Comparison of ENCODE assay signal across 9 cellular contexts in the genomic region with DNA sequence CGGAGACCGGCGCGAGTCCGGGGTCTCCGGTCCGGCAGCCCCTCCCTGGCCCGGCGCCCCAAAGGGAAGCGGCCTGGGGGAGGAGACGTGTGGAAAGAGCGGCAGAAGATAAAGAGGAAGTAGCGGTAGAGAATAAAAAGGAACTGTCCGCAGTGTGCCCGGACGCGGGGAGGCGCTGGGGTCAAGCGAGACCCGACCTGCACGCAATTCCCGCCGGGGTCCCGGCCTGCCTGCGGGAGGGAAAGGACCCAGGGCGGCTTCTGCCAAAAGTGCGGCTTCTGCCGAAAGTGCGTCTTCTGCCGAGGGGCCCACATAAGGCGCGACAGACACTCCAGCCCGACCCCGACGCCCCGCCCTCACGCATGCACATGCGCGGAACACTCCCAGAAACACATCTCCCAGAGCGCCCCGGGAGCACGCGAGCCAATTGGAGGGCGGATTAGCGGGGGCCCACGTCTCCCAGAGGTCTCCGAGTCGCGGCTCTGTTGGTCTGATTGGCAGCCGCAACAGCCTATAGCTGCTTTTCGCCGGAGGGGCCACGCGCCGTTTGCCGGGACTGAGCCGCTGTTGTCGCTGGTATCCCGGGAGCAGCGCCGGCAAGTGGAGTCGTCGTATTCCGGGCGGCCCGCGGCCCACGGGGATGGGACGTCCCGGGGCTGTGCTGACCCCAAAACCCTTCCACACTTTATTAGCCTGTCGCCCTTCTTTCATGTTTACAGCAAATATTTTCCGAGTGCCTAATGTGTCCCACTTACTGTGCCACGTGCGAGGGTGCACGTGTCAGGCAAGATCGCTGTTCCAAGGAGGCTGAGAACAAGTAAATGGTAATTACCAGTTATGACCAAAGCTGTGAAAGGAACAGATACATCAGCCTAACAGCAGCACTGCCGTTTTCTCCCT. TPM values are rescaled to one million over a fixed set of nuclear protein-coding genes. Genes with fewer than 3 reads are reported as not detected.
A peak's percentile ranks its signal among the peaks of the same experiment; 100 is the strongest.
DNase-seq lines count a peak whose midpoint lies in the region; ATAC-seq, FAIRE-seq and TF ChIP-seq lines count a peak whose summit lies in the region.
"Had no signal": no experiment of that assay in that cellular context is flagged by ENCODE, and none has a peak within 500 bp of the region (broad histone marks: within the 10 kb centered on the region; RNA-seq: fewer than 3 reads in every experiment).

No MANE protein-coding gene starts in this region.

- DNase-seq in AG09309 (ENCODE audit: low read depth): peak; percentile 91
- peak; percentile 90 for DNase-seq in NCI-H226
- peak; percentile 95 to 98 (median 97) for DNase-seq in activated CD4-positive, CD25-positive, alpha-beta regulatory T cell (lab: John Stamatoyannopoulos, UW)
- DNase-seq in central memory CD8-positive, alpha-beta T cell (ENCODE audit: low spot score in 2 of 2): peak; percentile 87 to 94
- DNase-seq in keratinocyte (ENCODE audit: low read depth, low spot score): peak; percentile 67
- peak; percentile 93 to 98 for DNase-seq in stimulated activated CD4-positive, alpha-beta T cell treated with anti-CD3 and anti-CD28 coated beads, Interleukin-15, amount 100 ng/mL, for 1 hour (ENCODE audit: low read depth in 1 of 2, low spot score in 1 of 2)

- dilution Hi-C loops in keratinocyte (cut with MboI; ENCODE audit: extremely low pct_ligation_motif_present, low sequenced_read_pairs): no loop called here

- no peak for FAIRE-seq in keratinocyte (lab: Jason Lieb, UNC)
- FAIRE-seq: colon had no signal

- peak overlapping the region; percentile 90 for H3K27ac Mint-ChIP-seq in central memory CD8-positive, alpha-beta T cell (ENCODE audit: low read depth)

- peak; percentile 85 for ATAC-seq in GM18909 (IDR thresholded peaks at IDR 0.05; ENCODE audit: poor library complexity, unreplicated experiment)
- ATAC-seq in HG03196 (IDR thresholded peaks at IDR 0.05; ENCODE audit: unreplicated experiment): peak; percentile 78
- peak; percentile 90 for ATAC-seq in central memory CD8-positive, alpha-beta T cell (replicated peaks; ENCODE audit: extremely low read depth, poor library complexity, severe bottlenecking)

- H3K4me3 ChIP-seq in AG09309 (ENCODE audit: control insufficient read depth, low read depth, low read length) (peak overlapping the region; percentile 84), keratinocyte (ENCODE audit: control insufficient read depth in 2 of 3, extremely low read depth in 1 of 3, insufficient read depth in 2 of 3, low read depth in 1 of 3, low read length in 3 of 3) (peak overlapping the region; percentile 62 to 81 (median 74))

- peak overlapping the region; percentile 85 for H3K4me3 Mint-ChIP-seq in central memory CD8-positive, alpha-beta T cell

- H2AFZ ChIP-seq in keratinocyte (ENCODE audit: control insufficient read depth, low read length): peak overlapping the region; percentile 93

- H3K27me3 Mint-ChIP-seq in central memory CD8-positive, alpha-beta T cell: no peaks in the 10 kb centered on the region

- no peaks in the 10 kb centered on the region for H3K9me1 ChIP-seq in keratinocyte (ENCODE audit: control insufficient read depth, extremely low read depth, insufficient read depth, low read length)

- peak overlapping the region; percentile 69 for H3K9ac ChIP-seq in keratinocyte (ENCODE audit: control insufficient read depth, extremely low read depth, insufficient read depth, low read length)

- peak overlapping the region; percentile 92 for H3K4me2 ChIP-seq in keratinocyte (ENCODE audit: control insufficient read depth, extremely low read depth, insufficient read depth, low read depth, low read length)

- H3K9me3 Mint-ChIP-seq in central memory CD8-positive, alpha-beta T cell: no peaks in the 10 kb centered on the region

- H4K20me1 ChIP-seq in keratinocyte (ENCODE audit: control insufficient read depth, extremely low read depth, insufficient read depth, low read length): no peaks in the 10 kb centered on the region

- peaks cover 30% of the 10 kb centered on the region for H3K4me1 Mint-ChIP-seq in central memory CD8-positive, alpha-beta T cell

- H3K27me3 ChIP-seq in keratinocyte (ENCODE audit: control insufficient read depth, extremely low read depth, insufficient read depth, low read length): no peaks in the 10 kb centered on the region

- no peaks in the 10 kb centered on the region for H3K79me2 ChIP-seq in keratinocyte (ENCODE audit: control insufficient read depth, insufficient read depth, low read length)

- H3K9me3 ChIP-seq in keratinocyte (ENCODE audit: control insufficient read depth, low read depth, low read length): no peaks in the 10 kb centered on the region

- peak overlapping the region; percentile 68 for H3K27ac ChIP-seq in keratinocyte (ENCODE audit: control insufficient read depth, insufficient read depth, low read length)

- H3K36me3 ChIP-seq in keratinocyte (ENCODE audit: control insufficient read depth in 2 of 2, extremely low read depth in 1 of 2, insufficient read depth in 2 of 2, low read length in 2 of 2): no peaks in the 10 kb centered on the region

- H3K36me3 Mint-ChIP-seq in central memory CD8-positive, alpha-beta T cell (ENCODE audit: insufficient read depth): peaks cover 28% of the 10 kb centered on the region

- peak; percentile 43 for TF ChIP-seq CTCF in AG09309 (IDR thresholded peaks at IDR 0.05; ENCODE audit: control insufficient read depth, insufficient read depth, low read depth, low read length, missing control alignments)
- peak in 1 of 3 experiments; percentile 46 for TF ChIP-seq CTCF in keratinocyte (optimal IDR thresholded peaks at IDR 0.05 in 1 of 3, IDR thresholded peaks at IDR 0.05 in 1 of 3, conservative IDR thresholded peaks at IDR 0.05 in 1 of 3; ENCODE audit: extremely low read depth in 1 of 3, insufficient read depth in 2 of 3, low read length in 3 of 3)

- H3K4me1 ChIP-seq in keratinocyte (ENCODE audit: control insufficient read depth, extremely low read depth, insufficient read depth, low read length): peaks cover 6% of the 10 kb centered on the region

RNA-seq across cellular contexts. Expression of a gene that starts 8.0 kb away (rescaled TPM):
- 0.03 TPM in 1 of 3 replicates, not detected in the others for polyA plus RNA-seq in keratinocyte
- not detected for polyA plus RNA-seq in keratinocyte (2011; ENCODE audit: low read depth)
- polyA plus RNA-seq in keratinocyte (2011; cell fraction: cytosol; rRNA removed): not detected in 2 replicates
- polyA plus RNA-seq in keratinocyte (2011; cell fraction: nucleus; rRNA removed): 0.04 TPM in 1 of 2 replicates, not detected in the other
- polyA plus RNA-seq in keratinocyte (2012; ENCODE audit: low replicate concordance): not detected in 2 replicates
- polyA minus RNA-seq in keratinocyte: not detected in 3 replicates
- polyA minus RNA-seq in keratinocyte (2011; cell fraction: cytosol; rRNA and poly(A)+ RNA removed): not detected
- not detected in 2 replicates for polyA minus RNA-seq in keratinocyte (2011; cell fraction: nucleus; rRNA and poly(A)+ RNA removed)

RNA-seq across cellular contexts. Expression of a gene that starts 18.9 kb away (rescaled TPM):
- polyA plus RNA-seq in keratinocyte: 11.3 to 13.9 TPM (median 13.6 TPM) in 3 replicates
- 7.8 TPM for polyA plus RNA-seq in keratinocyte (2011; ENCODE audit: low read depth)
- 13.3 and 15.5 TPM in 2 replicates for polyA plus RNA-seq in keratinocyte (2011; cell fraction: cytosol; rRNA removed)
- polyA plus RNA-seq in keratinocyte (2011; cell fraction: nucleus; rRNA removed): 23.7 and 30.1 TPM in 2 replicates
- polyA plus RNA-seq in keratinocyte (2012; ENCODE audit: low replicate concordance): 19.1 and 22.0 TPM in 2 replicates
- polyA minus RNA-seq in keratinocyte: 10.7 to 23.2 TPM (median 15.8 TPM) in 3 replicates
- polyA minus RNA-seq in keratinocyte (2011; cell fraction: cytosol; rRNA and poly(A)+ RNA removed): 17.3 TPM
- polyA minus RNA-seq in keratinocyte (2011; cell fraction: nucleus; rRNA and poly(A)+ RNA removed): 15.3 and 22.9 TPM in 2 replicates

RNA-seq across cellular contexts. Expression of a gene that starts 29.4 kb away (rescaled TPM):
- polyA plus RNA-seq in keratinocyte: 3.1 to 4.7 TPM (median 4.3 TPM) in 3 replicates
- 2.2 TPM for polyA plus RNA-seq in keratinocyte (2011; ENCODE audit: low read depth)
- polyA plus RNA-seq in keratinocyte (2011; cell fraction: cytosol; rRNA removed): 1.9 and 3.6 TPM in 2 replicates
- 7.4 and 9.2 TPM in 2 replicates for polyA plus RNA-seq in keratinocyte (2011; cell fraction: nucleus; rRNA removed)
- polyA plus RNA-seq in keratinocyte (2012; ENCODE audit: low replicate concordance): 4.1 and 4.9 TPM in 2 replicates
- polyA minus RNA-seq in keratinocyte: 2.0 to 6.3 TPM (median 2.7 TPM) in 3 replicates
- polyA minus RNA-seq in keratinocyte (2011; cell fraction: cytosol; rRNA and poly(A)+ RNA removed): 2.5 TPM
- polyA minus RNA-seq in keratinocyte (2011; cell fraction: nucleus; rRNA and poly(A)+ RNA removed): 4.0 and 6.5 TPM in 2 replicates

RNA-seq across cellular contexts. Expression of a gene that starts 40.8 kb away (rescaled TPM):
- 0.60 to 1.6 TPM (median 1.4 TPM) in 3 replicates for polyA plus RNA-seq in keratinocyte
- polyA plus RNA-seq in keratinocyte (2011; ENCODE audit: low read depth): 3.9 TPM
- polyA plus RNA-seq in keratinocyte (2011; cell fraction: cytosol; rRNA removed): 0.68 and 0.69 TPM in 2 replicates
- polyA plus RNA-seq in keratinocyte (2011; cell fraction: nucleus; rRNA removed): 3.9 and 4.6 TPM in 2 replicates
- polyA plus RNA-seq in keratinocyte (2012; ENCODE audit: low replicate concordance): 0.86 and 1.4 TPM in 2 replicates
- polyA minus RNA-seq in keratinocyte: 0.66 to 2.1 TPM in 2 of 3 replicates, not detected in the other
- polyA minus RNA-seq in keratinocyte (2011; cell fraction: cytosol; rRNA and poly(A)+ RNA removed): not detected
- 1.4 and 5.1 TPM in 2 replicates for polyA minus RNA-seq in keratinocyte (2011; cell fraction: nucleus; rRNA and poly(A)+ RNA removed)

RNA-seq across cellular contexts. Expression of a gene that starts 40.9 kb away (rescaled TPM):
- polyA plus RNA-seq in keratinocyte: 13.8 to 20.8 TPM (median 19.4 TPM) in 3 replicates
- polyA plus RNA-seq in keratinocyte (2011; ENCODE audit: low read depth): 15.0 TPM
- 6.0 and 12.9 TPM in 2 replicates for polyA plus RNA-seq in keratinocyte (2011; cell fraction: cytosol; rRNA removed)
- polyA plus RNA-seq in keratinocyte (2011; cell fraction: nucleus; rRNA removed): 42.5 and 50.3 TPM in 2 replicates
- 10.4 TPM in 2 replicates for polyA plus RNA-seq in keratinocyte (2012; ENCODE audit: low replicate concordance)
- polyA minus RNA-seq in keratinocyte: 3.4 to 15.7 TPM (median 9.9 TPM) in 3 replicates
- polyA minus RNA-seq in keratinocyte (2011; cell fraction: cytosol; rRNA and poly(A)+ RNA removed): 5.2 TPM
- polyA minus RNA-seq in keratinocyte (2011; cell fraction: nucleus; rRNA and poly(A)+ RNA removed): 12.1 and 21.3 TPM in 2 replicates

Comparison
In these comparisons a context has a peak if more than half of its experiments do, and no peak if none do; other contexts are left out.
1. Peak in every context shown above with its lines: DNase-seq, ATAC-seq, H3K4me3 ChIP-seq and H3K27ac ChIP-seq.